Comparison of ENCODE assay signal across 19 cellular contexts in genomic region chr18:641224-641623, GRCh38. TPM values are rescaled to one million over a fixed set of nuclear protein-coding genes. Genes with fewer than 3 reads are reported as not detected.
A peak's percentile ranks its signal among the peaks of the same experiment; 100 is the strongest.
DNase-seq lines count a peak whose midpoint lies in the region; ATAC-seq, FAIRE-seq and TF ChIP-seq lines count a peak whose summit lies in the region.
"Had no signal": no experiment of that assay in that cellular context is flagged by ENCODE, and none has a peak within 500 bp of the region (broad histone marks: within the 10 kb centered on the region; RNA-seq: fewer than 3 reads in every experiment).

No MANE protein-coding gene starts in this region.

- H2AFZ ChIP-seq in GM23338: peak overlapping the region; percentile 74; the same call in 1 of the 2 replicates
- H2AFZ ChIP-seq in K562 (ENCODE audit: low read depth, low read length): peak overlapping the region; percentile 37; the same call in 1 of the 2 replicates
- no peak overlapping the region for H2AFZ ChIP-seq in OCI-LY7 (ENCODE audit: low read length)

- H3K27me3 ChIP-seq in GM23338 (ENCODE audit: insufficient read depth) (no peaks in the 10 kb centered on the region), K562 (ENCODE audit: control insufficient read depth in 2 of 2, insufficient read depth in 2 of 2, low read length in 2 of 2) (no peaks in the 10 kb centered on the region), layer of hippocampus (ENCODE audit: control insufficient read depth, insufficient read depth, low read length) (no peaks in the 10 kb centered on the region)
- H3K27me3 ChIP-seq: BLaER1 had no signal

- no peak overlapping the region for H3K9ac ChIP-seq in K562 (ENCODE audit: insufficient read depth in 1 of 2, low read depth in 2 of 2, low read length in 2 of 2)
- H3K9ac ChIP-seq: BLaER1 had no signal

- no peaks in the 10 kb centered on the region for H3K9me3 Mint-ChIP-seq in GM23338
- H3K9me3 Mint-ChIP-seq: CD4-positive, alpha-beta memory T cell had no signal

- H3K36me3 Mint-ChIP-seq in GM23338 (ENCODE audit: low read depth): no peaks in the 10 kb centered on the region
- H3K36me3 Mint-ChIP-seq: CD14-positive monocyte; CD4-positive, alpha-beta memory T cell had no signal

- FAIRE-seq in K562 (lab: Jason Lieb, UNC): no peak
- peak; percentile 17 for FAIRE-seq in urothelium cell line (lab: Jason Lieb, UNC)
- FAIRE-seq: GM12892, GM18507 had no signal

- in situ Hi-C loops in K562 (cut with MboI): no loop called here

- H3K36me3 ChIP-seq in GM23338 (ENCODE audit: insufficient read depth): no peaks in the 10 kb centered on the region
- H3K36me3 ChIP-seq in K562 (ENCODE audit: control insufficient read depth, insufficient read depth, low read length): no peaks in the 10 kb centered on the region
- no peaks in the 10 kb centered on the region for H3K36me3 ChIP-seq in OCI-LY7 (ENCODE audit: insufficient read depth, low read length)
- H3K36me3 ChIP-seq: BLaER1, HAP-1 had no signal

- no peak overlapping the region for H3K27ac ChIP-seq in GM23338 (ENCODE audit: low read depth)
- no peak overlapping the region for H3K27ac ChIP-seq in K562 (ENCODE audit: extremely low read depth, low read depth, low read length)
- H3K27ac ChIP-seq in layer of hippocampus (ENCODE audit: low read depth, low read length): peak overlapping the region; percentile 99
- no peak overlapping the region for H3K27ac ChIP-seq in OCI-LY7 (ENCODE audit: low read depth, low read length, poor library complexity, severe bottlenecking)
- H3K27ac ChIP-seq: BLaER1 had no signal

- H3K9me2 ChIP-seq in GM23338 (ENCODE audit: insufficient read depth) (no peaks in the 10 kb centered on the region), OCI-LY7 (ENCODE audit: insufficient read depth, low read length) (no peaks in the 10 kb centered on the region)

- H3K4me1 ChIP-seq in GM23338 (ENCODE audit: insufficient read depth): no peaks in the 10 kb centered on the region; the same call in 1 of the 2 replicates
- H3K4me1 ChIP-seq in K562 (replicated peaks in 1 of 2; ENCODE audit: control insufficient read depth in 2 of 2, insufficient read depth in 2 of 2, low read length in 2 of 2): no peaks in the 10 kb centered on the region
- no peaks in the 10 kb centered on the region for H3K4me1 ChIP-seq in OCI-LY7 (ENCODE audit: insufficient read depth, low read length, poor library complexity, severe bottlenecking)
- H3K4me1 ChIP-seq: HAP-1 had no signal

- CTCF ChIA-PET in K562 (lab: Yijun Ruan, JAX; ENCODE audit: low intra/inter-chr PET ratio): no interaction called here
- CTCF ChIA-PET in OCI-LY7 (lab: Charles Lee; ENCODE audit: unreplicated experiment): no interaction called here

- 47% methylated on average over 6 of the region's 6 CpGs for WGBS in K562 (ENCODE audit: insufficient coverage, low coverage, missing lambda C conversion rate)

- no peak for TF ChIP-seq EP300 in K562 (IDR thresholded peaks at IDR 0.05; ENCODE audit: low read length)

- ATAC-seq in GM23338: no peak
- ATAC-seq in K562: no peak
- no peak for ATAC-seq in GM18907 (IDR thresholded peaks at IDR 0.05; ENCODE audit: unreplicated experiment)

- TF ChIP-seq POLR2A in K562 (conservative IDR thresholded peaks at IDR 0.05): no peak

- H3K9me1 ChIP-seq in K562 (ENCODE audit: control insufficient read depth, insufficient read depth, low read length): no peaks in the 10 kb centered on the region

- H3K27ac Mint-ChIP-seq in GM23338: no peak overlapping the region
- H3K27ac Mint-ChIP-seq: CD14-positive monocyte; CD4-positive, alpha-beta memory T cell had no signal

- peaks cover 8% of the 10 kb centered on the region for H3K27me3 Mint-ChIP-seq in GM23338 (ENCODE audit: insufficient read depth, low read depth, poor library complexity)

- H3K4me3 ChIP-seq in GM23338 (no peak overlapping the region), K562 (no peak overlapping the region), OCI-LY7 (ENCODE audit: low read depth, low read length, poor library complexity, severe bottlenecking) (no peak overlapping the region)
- H3K4me3 ChIP-seq: BLaER1, HAP-1 had no signal

- peaks cover 10% of the 10 kb centered on the region for H3K4me1 Mint-ChIP-seq in GM23338
- H3K4me1 Mint-ChIP-seq: CD14-positive monocyte; CD4-positive, alpha-beta memory T cell had no signal

- TF ChIP-seq RAD21 in K562 (CRISPR knock-in tag; conservative IDR thresholded peaks at IDR 0.05 in 1 of 2, IDR thresholded peaks at IDR 0.05 in 1 of 2): no peak

- H3K79me2 ChIP-seq in GM23338 (replicated peaks; ENCODE audit: insufficient read depth) (no peaks in the 10 kb centered on the region), K562 (ENCODE audit: control insufficient read depth, insufficient read depth, low read length) (no peaks in the 10 kb centered on the region), OCI-LY7 (ENCODE audit: insufficient read depth, low read depth, low read length) (no peaks in the 10 kb centered on the region)

- POLR2A ChIA-PET in K562 (lab: Yijun Ruan, JAX): interaction anchor here (1.7 to 2.0 kb wide), 3 partner anchors 10 to 16 kb away, joined by 6 to 16 read pairs (median 10); partner anchors contain the start of gene TYMS
- POLR2A ChIA-PET in OCI-LY7 (lab: Charles Lee): interaction anchor here (0.9 to 1.1 kb wide), 2 partner anchors 17 to 107 kb away, joined by 3 read pairs; no protein-coding TSS in a partner anchor

- no peak for TF ChIP-seq CTCF in GM23338 (conservative IDR thresholded peaks at IDR 0.05; ENCODE audit: low read depth in 2 of 2)
- no peak for TF ChIP-seq CTCF in K562 (IDR thresholded peaks at IDR 0.05 in 2 of 3, conservative IDR thresholded peaks at IDR 0.05 in 1 of 3; ENCODE audit: insufficient read depth in 2 of 3, low read depth in 1 of 3, low read length in 3 of 3)
- TF ChIP-seq CTCF in OCI-LY7 (conservative IDR thresholded peaks at IDR 0.05; ENCODE audit: low read length): no peak

- no peak overlapping the region for H3K4me2 ChIP-seq in GM23338
- no peak overlapping the region for H3K4me2 ChIP-seq in K562 (ENCODE audit: insufficient read depth, low read length)
- H3K4me2 ChIP-seq in OCI-LY7 (ENCODE audit: low read length): no peak overlapping the region
- H3K4me2 ChIP-seq: BLaER1 had no signal

- H3K9me3 ChIP-seq in K562 (replicated peaks; ENCODE audit: control insufficient read depth, insufficient read depth, low read depth, low read length) (no peaks in the 10 kb centered on the region), OCI-LY7 (ENCODE audit: low read length) (no peaks in the 10 kb centered on the region)
- H3K9me3 ChIP-seq: BLaER1, HAP-1 had no signal

- no peaks in the 10 kb centered on the region for H3F3A ChIP-seq in GM23338 (replicated peaks; ENCODE audit: low read depth)

- intact Hi-C loops in K562 (cut with micrococcal nuclease): no loop called here
- intact Hi-C loops in OCI-LY7 (cut with micrococcal nuclease; ENCODE audit: unreplicated experiment): no loop called here

- H4K20me1 ChIP-seq in GM23338 (replicated peaks; ENCODE audit: insufficient read depth): no peaks in the 10 kb centered on the region
- H4K20me1 ChIP-seq in K562 (replicated peaks; ENCODE audit: control insufficient read depth, insufficient read depth, low read length): no peaks in the 10 kb centered on the region
- H4K20me1 ChIP-seq in OCI-LY7 (ENCODE audit: insufficient read depth, low read length): no peaks in the 10 kb centered on the region
- H4K20me1 ChIP-seq: BLaER1 had no signal

- DNase-seq in GM23338 (ENCODE audit: low spot score) (no peak), K562 (ENCODE audit: extremely low read depth in 1 of 4, low spot score in 3 of 4) (no peak), urothelium cell line (ENCODE audit: low spot score) (no peak), NCI-H1417 (lab: John Stamatoyannopoulos, UW) (no peak), OCI-LY7 (ENCODE audit: low spot score) (no peak)
- DNase-seq: 8988T; CD4-positive, alpha-beta memory T cell; DMS153; DMS79; GDM1 had no signal

- no peak overlapping the region for H3K4me3 Mint-ChIP-seq in GM23338
- H3K4me3 Mint-ChIP-seq: CD14-positive monocyte; CD4-positive, alpha-beta memory T cell had no signal

- no TSS peak for BruUV-seq in K562 (replicated peaks; lab: Mats Ljungman, UMichigan)
- no TSS peak for BruUV-seq in OCI-LY7 (replicated peaks; lab: Mats Ljungman, UMichigan)

RNA-seq across cellular contexts. Expression of gene TYMS, which starts 16.2 kb away (rescaled TPM):
- 52.9 and 60.5 TPM in 2 replicates for total RNA-seq in GM23338 (2014; rRNA removed; shearing (Covaris generic))
- polyA plus RNA-seq in GM23338 (2016; fragmentation: Nextera tagmentation; extraction: Ambion mirVana): 62.9 and 72.3 TPM in 2 replicates
- 56.4 and 67.1 TPM in 2 replicates for total RNA-seq in K562 (2011; cell fraction: chromatin; rRNA removed; ENCODE audit: low replicate concordance)
- 67.0 and 72.2 TPM in 2 replicates for total RNA-seq in K562 (2011; cell fraction: nucleolus; rRNA removed)
- 71.0 and 81.6 TPM in 2 replicates for total RNA-seq in K562 (2011; cell fraction: nucleoplasm; rRNA removed)
- 137 and 138 TPM in 2 replicates for total RNA-seq in K562 (2014; rRNA removed)
- total RNA-seq in K562 (2014; rRNA removed; fragmentation: Illumina TruSeq; extraction: Trizol): 69.1 and 72.4 TPM in 2 replicates
- 83.4 and 88.8 TPM in 2 replicates for total RNA-seq in K562 (2015; rRNA removed; fragmentation: Illumina TruSeq; extraction: Trizol)
- 292 and 305 TPM in 2 replicates for total RNA-seq in K562 (2021)
- polyA plus RNA-seq in K562 (2011; rRNA removed): 276 and 390 TPM in 2 replicates
- 377 and 398 TPM in 2 replicates for polyA plus RNA-seq in K562 (2011; cell fraction: cytosol; rRNA removed)
- polyA plus RNA-seq in K562 (2011; cell fraction: nucleus; rRNA removed): 188 and 221 TPM in 2 replicates
- 259 and 356 TPM in 2 replicates for polyA plus RNA-seq in K562 (2012)
- polyA plus RNA-seq in K562 (2014; fragmentation: Illumina TruSeq; extraction: Trizol): 381 and 409 TPM in 2 replicates
- polyA plus RNA-seq in K562 (2014; fragmentation: Nextera tagmentation; extraction: Ambion mirVana): 100 to 1,000 TPM; 168 to 175 TPM
- 302 and 311 TPM in 2 replicates for polyA plus RNA-seq in K562 (2014; rRNA removed)
- 346 and 403 TPM in 2 replicates for polyA minus RNA-seq in K562 (2011; rRNA and poly(A)+ RNA removed)
- 213 and 291 TPM in 2 replicates for polyA minus RNA-seq in K562 (2011; cell fraction: cytosol; rRNA and poly(A)+ RNA removed)
- polyA minus RNA-seq in K562 (2011; cell fraction: nucleus; rRNA and poly(A)+ RNA removed): 40.8 and 82.9 TPM in 2 replicates
- total RNA-seq in OCI-LY7 (2014; rRNA removed; shearing (Covaris generic)): 86.2 and 90.7 TPM in 2 replicates
- total RNA-seq in OCI-LY7 (2022): 196 and 210 TPM in 2 replicates
- total RNA-seq: CD4-positive, alpha-beta memory T cell had no signal
- polyA plus RNA-seq: CD14-positive monocyte had no signal

RNA-seq across cellular contexts. Expression of gene CLUL1, which starts 44.4 kb away (rescaled TPM):
- not detected in 2 replicates for total RNA-seq in GM23338 (2014; rRNA removed; shearing (Covaris generic))
- polyA plus RNA-seq in GM23338 (2016; fragmentation: Nextera tagmentation; extraction: Ambion mirVana) (1.5 and 2.6 TPM in 2 replicates), K562 (2011; rRNA removed) (0.49 and 0.80 TPM in 2 replicates), K562 (2014; fragmentation: Illumina TruSeq; extraction: Trizol) (0.28 TPM in 1 of 2 replicates, not detected in the other), K562 (2014; fragmentation: Nextera tagmentation; extraction: Ambion mirVana) (under 1 TPM; 0.32 to 0.70 TPM), K562 (2014; rRNA removed) (0.30 and 0.41 TPM in 2 replicates)
- total RNA-seq in K562 (2011; cell fraction: chromatin; rRNA removed; ENCODE audit: low replicate concordance): 0.16 and 2.2 TPM in 2 replicates
- 1.0 TPM in 1 of 2 replicates, not detected in the other for total RNA-seq in K562 (2011; cell fraction: nucleolus; rRNA removed)
- 0.51 TPM in 1 of 2 replicates, not detected in the other for total RNA-seq in K562 (2011; cell fraction: nucleoplasm; rRNA removed)
- total RNA-seq in K562 (2014; rRNA removed) (0.86 TPM in 1 of 2 replicates, not detected in the other), K562 (2014; rRNA removed; fragmentation: Illumina TruSeq; extraction: Trizol) (0.40 and 0.41 TPM in 2 replicates), K562 (2015; rRNA removed; fragmentation: Illumina TruSeq; extraction: Trizol) (0.76 TPM in 1 of 2 replicates, not detected in the other), K562 (2021) (not detected in 2 replicates), OCI-LY7 (2022) (not detected in 2 replicates)
- 0.09 and 0.27 TPM in 2 replicates for polyA plus RNA-seq in K562 (2011; cell fraction: cytosol; rRNA removed)
- polyA plus RNA-seq in K562 (2011; cell fraction: nucleus; rRNA removed): 0.67 and 1.1 TPM in 2 replicates
- 0.43 and 0.54 TPM in 2 replicates for polyA plus RNA-seq in K562 (2012)
- 0.84 and 1.3 TPM in 2 replicates for polyA minus RNA-seq in K562 (2011; rRNA and poly(A)+ RNA removed)
- not detected in 2 replicates for polyA minus RNA-seq in K562 (2011; cell fraction: cytosol; rRNA and poly(A)+ RNA removed)
- polyA minus RNA-seq in K562 (2011; cell fraction: nucleus; rRNA and poly(A)+ RNA removed): 1.00 TPM in 1 of 2 replicates, not detected in the other
- not detected in 2 replicates for total RNA-seq in OCI-LY7 (2014; rRNA removed; shearing (Covaris generic))
- total RNA-seq: CD4-positive, alpha-beta memory T cell; Daoy had no signal
- polyA plus RNA-seq: AG04450; CD14-positive monocyte; CD4-positive, alpha-beta memory T cell had no signal
